In genomic region chr14:92225731-92226130, GRCh38 we compare ENCODE assay signal across 25 cellular contexts.
"Had no signal": no experiment of that assay in that cellular context is flagged by ENCODE, and none has a peak within 500 bp of the region (broad histone marks: within the 10 kb centered on the region; RNA-seq: fewer than 3 reads in every experiment).

No MANE protein-coding gene starts in this region.

- H3K27ac ChIP-seq: ascending aorta, spleen, suprapubic skin, tibial artery, upper lobe of right lung, WERI-Rb-1 had no signal

- H3K4me3 Mint-ChIP-seq: activated CD4-positive, alpha-beta memory T cell treated with anti-CD3 and anti-CD28 coated beads for 36 hours; activated CD4-positive, alpha-beta T cell treated with anti-CD3 and anti-CD28 coated beads, Interleukin-2, amount 10 ng/mL, durations not matched to agents 24 days and 14 days; activated naive CD4-positive, alpha-beta T cell treated with anti-CD3 and anti-CD28 coated beads for 36 hours; activated naive CD8-positive, alpha-beta T cell treated with anti-CD3 and anti-CD28 coated beads for 36 hours; activated T-helper 1 cell treated with anti-CD3 and anti-CD28 coated beads, Interleukin-12 subunit alpha, Interleukin-12 subunit beta, Interleukin-2, Interleukin-4 antibody, amounts not matched to agents 30 ng/mL and 10 ng/mL and 1 ng/mL, durations not matched to agents 14 hours and 24 hours and 36 hours; brain; natural killer cell treated with Interleukin-12 subunit alpha and Interleukin-12 subunit beta and Interleukin-15 and Interleukin-18, amount 100 ng/mL, for 72 hours had no signal

- H3K4me1 ChIP-seq: spleen, suprapubic skin, upper lobe of right lung had no signal

- H3K4me1 Mint-ChIP-seq: activated CD4-positive, alpha-beta T cell treated with anti-CD3 and anti-CD28 coated beads, Interleukin-2, amount 10 ng/mL, durations not matched to agents 24 days and 14 days had no signal

- DNase-seq: activated CD4-positive, alpha-beta memory T cell treated with anti-CD3 and anti-CD28 coated beads for 36 hours; activated CD4-positive, alpha-beta T cell treated with anti-CD3 and anti-CD28 coated beads, Interleukin-2, amount 10 ng/mL, durations not matched to agents 24 days and 14 days; activated CD4-positive, CD25-positive, alpha-beta regulatory T cell treated with anti-CD3 and anti-CD28 coated beads, Interleukin-2, amount 50 U/mL, for 72 hours; activated CD8-positive, alpha-beta memory T cell treated with anti-CD3 and anti-CD28 coated beads, Interleukin-2, amount 50 U/mL, for 4 hours; activated effector memory CD4-positive, alpha-beta T cell treated with anti-CD3 and anti-CD28 coated beads, Interleukin-2, amount 50 U/mL, for 16 hours; activated naive CD4-positive, alpha-beta T cell treated with anti-CD3 and anti-CD28 coated beads for 36 hours; activated naive CD8-positive, alpha-beta T cell treated with anti-CD3 and anti-CD28 coated beads for 36 hours; activated T-cell treated with anti-CD3 and anti-CD28 coated beads, Interleukin-2, amount 50 U/mL, for 1 hour; kidney glomerular epithelial cell; left ventricle myocardium superior; mucosa of descending colon; right cardiac atrium; spleen; stimulated activated naive CD4-positive, alpha-beta T cell; T-helper 9 cell; tibial artery; upper lobe of right lung; WERI-Rb-1 had no signal

- FAIRE-seq: frontal cortex had no signal

- ATAC-seq: esophagus mucosa; left ventricle myocardium superior; mucosa of descending colon; natural killer cell treated with Interleukin-12 subunit alpha and Interleukin-12 subunit beta and Interleukin-15 and Interleukin-18, amount 100 ng/mL, for 72 hours; right cardiac atrium; upper lobe of right lung had no signal

- H3K27me3 ChIP-seq: ascending aorta, spleen, tibial artery, upper lobe of right lung had no signal

- H3K36me3 Mint-ChIP-seq: activated CD4-positive, alpha-beta memory T cell treated with anti-CD3 and anti-CD28 coated beads for 36 hours; activated naive CD8-positive, alpha-beta T cell treated with anti-CD3 and anti-CD28 coated beads for 36 hours; brain; natural killer cell treated with Interleukin-12 subunit alpha and Interleukin-12 subunit beta and Interleukin-15 and Interleukin-18, amount 100 ng/mL, for 72 hours had no signal

- H3K9me3 ChIP-seq: ascending aorta, mucosa of descending colon, suprapubic skin, tibial artery, upper lobe of right lung had no signal

- H3K4me3 ChIP-seq: ascending aorta, mucosa of descending colon, spleen, suprapubic skin, tibial artery, upper lobe of right lung had no signal

- H3K9me3 Mint-ChIP-seq: activated CD4-positive, alpha-beta memory T cell treated with anti-CD3 and anti-CD28 coated beads for 36 hours; activated naive CD4-positive, alpha-beta T cell treated with anti-CD3 and anti-CD28 coated beads for 36 hours; activated naive CD8-positive, alpha-beta T cell treated with anti-CD3 and anti-CD28 coated beads for 36 hours; activated T-helper 1 cell treated with anti-CD3 and anti-CD28 coated beads, Interleukin-12 subunit alpha, Interleukin-12 subunit beta, Interleukin-2, Interleukin-4 antibody, amounts not matched to agents 30 ng/mL and 10 ng/mL and 1 ng/mL, durations not matched to agents 14 hours and 24 hours and 36 hours; natural killer cell treated with Interleukin-12 subunit alpha and Interleukin-12 subunit beta and Interleukin-15 and Interleukin-18, amount 100 ng/mL, for 72 hours had no signal

- H3K27ac Mint-ChIP-seq: activated CD4-positive, alpha-beta memory T cell treated with anti-CD3 and anti-CD28 coated beads for 36 hours; activated CD4-positive, alpha-beta T cell treated with anti-CD3 and anti-CD28 coated beads, Interleukin-2, amount 10 ng/mL, durations not matched to agents 24 days and 14 days; activated naive CD4-positive, alpha-beta T cell treated with anti-CD3 and anti-CD28 coated beads for 36 hours; activated naive CD8-positive, alpha-beta T cell treated with anti-CD3 and anti-CD28 coated beads for 36 hours; activated T-helper 1 cell treated with anti-CD3 and anti-CD28 coated beads, Interleukin-12 subunit alpha, Interleukin-12 subunit beta, Interleukin-2, Interleukin-4 antibody, amounts not matched to agents 30 ng/mL and 10 ng/mL and 1 ng/mL, durations not matched to agents 14 hours and 24 hours and 36 hours; brain had no signal

- H3K36me3 ChIP-seq: ascending aorta, spleen, suprapubic skin, tibial artery, upper lobe of right lung, WERI-Rb-1 had no signal
